In genomic region chr20:64036346-64037198, GRCh38 we compare ENCODE assay signal across 17 cellular contexts. TPM values are rescaled to one million over a fixed set of nuclear protein-coding genes. Genes with fewer than 3 reads are reported as not detected.
DNase-seq lines count a peak whose midpoint lies in the region; FAIRE-seq and TF ChIP-seq lines count a peak whose summit lies in the region.
"Had no signal": no experiment of that assay in that cellular context is flagged by ENCODE, and none has a peak within 500 bp of the region (broad histone marks: within the 10 kb centered on the region; RNA-seq: fewer than 3 reads in every experiment).

No MANE protein-coding gene starts in this region.

- H3K27me3 ChIP-seq in BLaER1, result peaks cover 44% of the 10 kb centered on the region
- no peaks in the 10 kb centered on the region for H3K27me3 ChIP-seq in WERI-Rb-1 (ENCODE audit: insufficient read depth, low read depth, severe bottlenecking)

- H3K4me1 Mint-ChIP-seq in endothelial cell (ENCODE audit: unreplicated experiment), result peaks cover 32% of the 10 kb centered on the region

- H3K27ac ChIP-seq in BLaER1 (peak overlapping the region; percentile 47), WERI-Rb-1 (peak overlapping the region; percentile 72)
- H3K27ac ChIP-seq: C4-2B had no signal

- peaks cover 17% of the 10 kb centered on the region for H3K27me3 Mint-ChIP-seq in endothelial cell (ENCODE audit: unreplicated experiment)

- no peaks in the 10 kb centered on the region for H3K36me3 Mint-ChIP-seq in endothelial cell (ENCODE audit: low read depth, unreplicated experiment)

- H4K20me1 ChIP-seq in BLaER1, result peaks cover 50% of the 10 kb centered on the region; the same call in 1 of the 2 replicates

- DNase-seq in GM12891 (ENCODE audit: insufficient read length, low spot score), result no peak
- DNase-seq in WERI-Rb-1, result no peak
- no peak for DNase-seq in endothelial cell (ENCODE audit: low spot score)
- no peak for DNase-seq in HUDEP-2 (lab: John Stamatoyannopoulos, UW; ENCODE audit: unreplicated experiment in 76 of 76)
- DNase-seq in Kasumi-1 (lab: John Stamatoyannopoulos, UW), result no peak
- DNase-seq in AG08396 (ENCODE audit: low spot score), result no peak
- DNase-seq in kidney tubule cell (ENCODE audit: low spot score), result no peak
- DNase-seq: islet precursor cell; NCI-H1436; NCI-H524 treated with DMSO at 0.1 percent for 48 hours; stimulated activated CD4-positive, alpha-beta T cell treated with anti-CD3 and anti-CD28 coated beads, Interleukin-4, amount 100 ng/mL, for 1 hour; stimulated activated naive CD4-positive, alpha-beta T cell treated with Interleukin-2 at 50 U/mL for 16 hours; T-helper 9 cell had no signal

- no peak overlapping the region for H3K9ac ChIP-seq in BLaER1

- no peak overlapping the region for H3K4me3 Mint-ChIP-seq in endothelial cell (ENCODE audit: unreplicated experiment)

- TF ChIP-seq CTCF in WERI-Rb-1 (IDR thresholded peaks at IDR 0.05; ENCODE audit: low read depth, low read length) (no peak), endothelial cell (IDR thresholded peaks at IDR 0.05; ENCODE audit: unreplicated experiment) (no peak)

- TF ChIP-seq POLR2A in GM12891 (IDR thresholded peaks at IDR 0.05; ENCODE audit: low read depth, low read length), result peak; percentile 61

- H3K9me3 Mint-ChIP-seq in endothelial cell (ENCODE audit: unreplicated experiment), result no peaks in the 10 kb centered on the region
- H3K9me3 Mint-ChIP-seq: brain had no signal

- H3K4me1 ChIP-seq in BLaER1, result peaks cover 69% of the 10 kb centered on the region

- H3K36me3 ChIP-seq in BLaER1, result peaks cover 37% of the 10 kb centered on the region
- no peaks in the 10 kb centered on the region for H3K36me3 ChIP-seq in WERI-Rb-1

- H3K27ac Mint-ChIP-seq in endothelial cell (ENCODE audit: unreplicated experiment), result peak overlapping the region; percentile 52

- FAIRE-seq in GM12891 (lab: Jason Lieb, UNC), result no peak

- no peaks in the 10 kb centered on the region for H3K9me3 ChIP-seq in BLaER1
- H3K9me3 ChIP-seq in WERI-Rb-1 (ENCODE audit: severe bottlenecking), result no peaks in the 10 kb centered on the region

- H3K4me2 ChIP-seq in BLaER1, result peak overlapping the region; percentile 99

- no peak overlapping the region for H3K4me3 ChIP-seq in BLaER1
- no peak overlapping the region for H3K4me3 ChIP-seq in WERI-Rb-1 (ENCODE audit: low read depth, low read length)

TF ChIP-seq in GM12891, 5 proteins besides CTCF, POLR2A, EP300 and RAD21:
- TF ChIP-seq TAF1 (IDR thresholded peaks at IDR 0.05; ENCODE audit: low read depth, low read length) (no peak), PAX5 (IDR thresholded peaks at IDR 0.05; ENCODE audit: insufficient read depth, low read length, severe bottlenecking) (no peak), POLR2AphosphoS5 (IDR thresholded peaks at IDR 0.05; ENCODE audit: low read depth, low read length) (peak; percentile 80), SPI1 (IDR thresholded peaks at IDR 0.05; ENCODE audit: low read depth, low read length) (no peak), POU2F2 (IDR thresholded peaks at IDR 0.05; ENCODE audit: low read depth, low read length) (peak; percentile 40; the same call in 1 of the 2 replicates)

RNA-seq across cellular contexts. Expression of gene C20orf204, which starts 0.6 kb away (rescaled TPM):
- 51.3 TPM for polyA plus RNA-seq in GM12891 (2012; ENCODE audit: low read depth, missing spikeins)
- 14.2 TPM for total RNA-seq in endothelial cell (ENCODE audit: unreplicated experiment)

RNA-seq across cellular contexts. Expression of gene SOX18, which starts 12.9 kb away (rescaled TPM):
- polyA plus RNA-seq in GM12891 (2012; ENCODE audit: low read depth, missing spikeins), result 0.13 TPM
- 149 TPM for total RNA-seq in endothelial cell (ENCODE audit: unreplicated experiment)
- total RNA-seq: HT-29 had no signal

RNA-seq across cellular contexts. Expression of gene TCEA2, which starts 26.4 kb away (rescaled TPM):
- polyA plus RNA-seq in GM12891 (2012; ENCODE audit: low read depth, missing spikeins), result 34.5 TPM
- total RNA-seq in endothelial cell (ENCODE audit: unreplicated experiment), result 123 TPM

RNA-seq across cellular contexts. Expression of gene RGS19, which starts 42.7 kb away (rescaled TPM):
- 27.9 TPM for polyA plus RNA-seq in GM12891 (2012; ENCODE audit: low read depth, missing spikeins)
- 26.2 TPM for total RNA-seq in endothelial cell (ENCODE audit: unreplicated experiment)

RNA-seq across cellular contexts. Expression of gene OPRL1, which starts 43.3 kb away (rescaled TPM):
- 0.68 TPM for polyA plus RNA-seq in GM12891 (2012; ENCODE audit: low read depth, missing spikeins)
- 10.2 TPM for total RNA-seq in endothelial cell (ENCODE audit: unreplicated experiment)
